Comparison of ENCODE assay signal across 27 cellular contexts in the genomic region with DNA sequence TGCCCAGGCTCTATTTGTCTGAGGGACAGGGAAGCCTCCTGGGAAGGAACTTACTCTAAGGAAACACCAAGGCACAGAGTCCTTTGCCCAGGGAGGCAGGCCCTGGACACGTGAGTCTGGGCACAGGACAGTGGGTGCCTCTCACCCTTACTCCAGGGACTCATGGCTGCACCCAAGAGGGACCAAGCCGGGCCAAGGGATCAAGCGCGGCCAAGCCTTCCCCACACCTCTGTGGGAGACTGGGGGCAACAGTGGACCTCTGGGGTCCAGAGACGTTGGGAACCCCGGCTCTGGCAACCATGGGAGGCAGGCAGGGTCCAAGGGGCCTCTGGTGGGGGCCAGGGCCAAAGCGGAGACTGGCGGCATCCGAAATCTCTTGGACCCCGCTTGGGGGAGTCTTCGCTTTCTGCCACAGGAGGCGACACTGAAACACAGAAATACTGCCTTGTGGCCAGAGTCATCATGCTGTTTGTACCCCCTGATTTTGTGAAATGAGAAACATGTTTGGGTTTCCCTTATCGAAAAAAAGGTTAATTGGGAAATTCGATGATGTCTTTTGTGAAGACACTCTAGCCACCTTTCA.
"Had no signal": no experiment of that assay in that cellular context is flagged by ENCODE, and none has a peak within 500 bp of the region (broad histone marks: within the 10 kb centered on the region; RNA-seq: fewer than 3 reads in every experiment).

No MANE protein-coding gene starts in this region.

- H3K27ac Mint-ChIP-seq: activated CD8-positive, alpha-beta memory T cell treated with anti-CD3 and anti-CD28 coated beads, Interleukin-2, amount 10 ng/mL, durations not matched to agents 7 days and 5 days; activated naive CD8-positive, alpha-beta T cell; activated T-helper 1 cell treated with anti-CD3 and anti-CD28 coated beads, Interleukin-12 subunit alpha, Interleukin-12 subunit beta, Interleukin-2, Interleukin-4 antibody, amounts not matched to agents 30 ng/mL and 10 ng/mL and 1 ng/mL, durations not matched to agents 14 hours and 24 hours and 36 hours; memory B cell; stimulated activated memory B cell treated with anti-CD40 and anti-IgM and Interleukin-4, amounts not matched to agents 10 μg/mL and 1 μg/mL and 100 μg/mL, for 72 hours had no signal

- H3K4me1 ChIP-seq: adrenal gland, ascending aorta, gastrocnemius medialis, sigmoid colon had no signal

- ATAC-seq: activated CD8-positive, alpha-beta memory T cell treated with anti-CD3 and anti-CD28 coated beads, Interleukin-2, amount 10 ng/mL, durations not matched to agents 7 days and 5 days; esophagus mucosa; left cardiac atrium; stimulated activated memory B cell treated with anti-CD40 and anti-IgM and Interleukin-4, amounts not matched to agents 10 μg/mL and 1 μg/mL and 100 μg/mL, for 72 hours had no signal

- H3K9me3 ChIP-seq: adrenal gland, ascending aorta, gastrocnemius medialis, stomach, transverse colon had no signal

- FAIRE-seq: endothelial cell of umbilical vein, islet of Langerhans, TTC549 had no signal

- DNase-seq: activated CD4-positive, alpha-beta T cell treated with anti-CD3 and anti-CD28 coated beads, Interleukin-2, amount 50 U/mL, for 4 hours; activated CD8-positive, alpha-beta memory T cell treated with anti-CD3 and anti-CD28 coated beads, Interleukin-2, amount 10 ng/mL, durations not matched to agents 7 days and 5 days; activated naive CD4-positive, alpha-beta T cell; brain microvascular endothelial cell; caudate nucleus; dermis blood vessel endothelial cell; effector memory CD4-positive, alpha-beta T cell; hippocampal formation; left cardiac atrium; occipital lobe; sigmoid colon; stimulated activated CD4-positive, alpha-beta T cell treated with anti-CD3 and anti-CD28 coated beads, Interleukin-15, amount 100 ng/mL, for 24 hours; stomach; T-helper 1 cell; transverse colon had no signal

- H3K27ac ChIP-seq: adrenal gland, ascending aorta, brain microvascular endothelial cell, gastrocnemius medialis, sigmoid colon, stomach, transverse colon had no signal

- H3K4me3 ChIP-seq: adrenal gland, ascending aorta, gastrocnemius medialis, sigmoid colon, smooth muscle cell, stomach, transverse colon had no signal

- H3K36me3 ChIP-seq: adrenal gland, ascending aorta, brain microvascular endothelial cell, gastrocnemius medialis, sigmoid colon, stomach, transverse colon had no signal

- H3K4me3 Mint-ChIP-seq: activated CD8-positive, alpha-beta memory T cell treated with anti-CD3 and anti-CD28 coated beads, Interleukin-2, amount 10 ng/mL, durations not matched to agents 7 days and 5 days; activated naive CD8-positive, alpha-beta T cell; activated T-helper 1 cell treated with anti-CD3 and anti-CD28 coated beads, Interleukin-12 subunit alpha, Interleukin-12 subunit beta, Interleukin-2, Interleukin-4 antibody, amounts not matched to agents 30 ng/mL and 10 ng/mL and 1 ng/mL, durations not matched to agents 14 hours and 24 hours and 36 hours; memory B cell; stimulated activated memory B cell treated with anti-CD40 and anti-IgM and Interleukin-4, amounts not matched to agents 10 μg/mL and 1 μg/mL and 100 μg/mL, for 72 hours had no signal

- H3K36me3 Mint-ChIP-seq: activated CD8-positive, alpha-beta memory T cell treated with anti-CD3 and anti-CD28 coated beads, Interleukin-2, amount 10 ng/mL, durations not matched to agents 7 days and 5 days; activated naive CD8-positive, alpha-beta T cell; memory B cell; stimulated activated memory B cell treated with anti-CD40 and anti-IgM and Interleukin-4, amounts not matched to agents 10 μg/mL and 1 μg/mL and 100 μg/mL, for 72 hours had no signal

- H3K4me1 Mint-ChIP-seq: stimulated activated memory B cell treated with anti-CD40 and anti-IgM and Interleukin-4, amounts not matched to agents 10 μg/mL and 1 μg/mL and 100 μg/mL, for 72 hours had no signal

- H3K27me3 ChIP-seq: adrenal gland, ascending aorta, brain microvascular endothelial cell, transverse colon had no signal

- H3K9me3 Mint-ChIP-seq: activated T-helper 1 cell treated with anti-CD3 and anti-CD28 coated beads, Interleukin-12 subunit alpha, Interleukin-12 subunit beta, Interleukin-2, Interleukin-4 antibody, amounts not matched to agents 30 ng/mL and 10 ng/mL and 1 ng/mL, durations not matched to agents 14 hours and 24 hours and 36 hours had no signal
